ENCODE assay signal across 8 cellular contexts in genomic region chr9:122904466-122904822, GRCh38. TPM values are rescaled to one million over a fixed set of nuclear protein-coding genes. Genes with fewer than 3 reads are reported as not detected.
DNase-seq lines count a peak whose midpoint lies in the region; ATAC-seq and TF ChIP-seq lines count a peak whose summit lies in the region.

No MANE protein-coding gene starts in this region.

- H2AFZ ChIP-seq in hepatocyte, result peak overlapping the region; percentile 58

- H3K79me2 ChIP-seq in hepatocyte, result peaks cover 59% of the 10 kb centered on the region

- H3K27me3 ChIP-seq in AG04450 (ENCODE audit: control insufficient read depth, insufficient read depth, low read length), result no peaks in the 10 kb centered on the region
- H3K27me3 ChIP-seq in adrenal gland, result no peaks in the 10 kb centered on the region
- no peaks in the 10 kb centered on the region for H3K27me3 ChIP-seq in hepatocyte

- CTCF ChIA-PET in AG04450 (lab: Charles Lee), result interaction anchor here (3.6 kb wide), 1 partner anchor 87 kb away, joined by 16 read pairs; no protein-coding TSS in a partner anchor

- no peaks in the 10 kb centered on the region for H3K9me2 ChIP-seq in hepatocyte (replicated peaks; ENCODE audit: insufficient read depth)

- H3K9me3 ChIP-seq in AG04450 (ENCODE audit: control insufficient read depth, insufficient read depth, low read length) (no peaks in the 10 kb centered on the region), adrenal gland (replicated peaks in 1 of 3) (no peaks in the 10 kb centered on the region), hepatocyte (ENCODE audit: low read depth) (no peaks in the 10 kb centered on the region)

- H3K4me1 ChIP-seq in adrenal gland (replicated peaks in 1 of 2), result peaks cover 8 to 41% of the 10 kb centered on the region in 2 donors
- H3K4me1 ChIP-seq in hepatocyte (ENCODE audit: insufficient read depth), result peaks cover 11% of the 10 kb centered on the region

- peak overlapping the region; percentile 90 for H3K4me2 ChIP-seq in hepatocyte

- peak overlapping the region; percentile 82 for H3K4me3 ChIP-seq in AG04450 (ENCODE audit: low read depth, low read length)
- peak overlapping the region; percentile 73 to 89 (median 80) for H3K4me3 ChIP-seq in adrenal gland
- H3K4me3 ChIP-seq in hepatocyte, result peak overlapping the region; percentile 60
- peak overlapping the region; percentile 92 for H3K4me3 ChIP-seq in retinal pigment epithelial cell (ENCODE audit: low read length)

- TF ChIP-seq CTCF in AG04450 (IDR thresholded peaks at IDR 0.05; ENCODE audit: low read depth, low read length) (no peak), GM13976 (IDR thresholded peaks at IDR 0.05; ENCODE audit: borderline replicate concordance, control extremely low read depth, extremely low read depth, insufficient read depth, missing control alignments) (no peak), adrenal gland (IDR thresholded peaks at IDR 0.05) (no peak), hepatocyte (IDR thresholded peaks at IDR 0.05; ENCODE audit: poor library complexity) (no peak), retinal pigment epithelial cell (conservative IDR thresholded peaks at IDR 0.05; ENCODE audit: low read depth, low read length) (no peak)

- H3K36me3 ChIP-seq in adrenal gland (replicated peaks in 1 of 2) (no peaks in the 10 kb centered on the region), hepatocyte (replicated peaks; ENCODE audit: insufficient read depth, low read depth) (no peaks in the 10 kb centered on the region)

- WGBS in adrenal gland, 4 donors, result 0 to 2% (median 0%) methylated on average over 4 to 8 of the region's 8 CpGs
- WGBS in hepatocyte (ENCODE audit: low lambda C conversion rate, missing lambda C conversion rate), result under 1% methylated on average over 8 of the region's 8 CpGs

- no peak for TF ChIP-seq POLR2A in adrenal gland (IDR thresholded peaks at IDR 0.05)

- DNase-seq in AG04450 (ENCODE audit: low read depth, low spot score) (no peak), GM13976 (ENCODE audit: low spot score) (peak; percentile 32), NCI-H510A treated with DMSO at 0.1 percent for 48 hours (lab: John Stamatoyannopoulos, UW) (peak; percentile 23), adrenal gland (peak in 5 of 7 donors; percentile 37 to 62 (median 46)), hepatocyte (ENCODE audit: low spot score) (peak; percentile 52), retinal pigment epithelial cell (ENCODE audit: low read depth) (peak; percentile 6), SKM-1 (lab: John Stamatoyannopoulos, UW; ENCODE audit: unreplicated experiment) (no peak)

- ATAC-seq in HG02938 (IDR thresholded peaks at IDR 0.05; ENCODE audit: unreplicated experiment), result peak; percentile 8

- POLR2A ChIA-PET in AG04450 (lab: Yijun Ruan, JAX), result interaction anchor here (0.7 to 3.0 kb wide), 6 partner anchors 9 to 87 kb away, joined by 4 to 14 read pairs (median 4); partner anchors contain the start of genes RABGAP1 and ZBTB6

- H4K20me1 ChIP-seq in hepatocyte (ENCODE audit: insufficient read depth, poor library complexity, severe bottlenecking), result peaks cover 17% of the 10 kb centered on the region

- intact Hi-C loops in adrenal gland (cut with DNase I), result no loop called here

- peak overlapping the region; percentile 69 for H3K27ac ChIP-seq in AG04450 (ENCODE audit: low read depth, low read length)
- H3K27ac ChIP-seq in adrenal gland, result peak overlapping the region; percentile 65 to 95 (median 94)
- peak overlapping the region; percentile 95 for H3K27ac ChIP-seq in hepatocyte

- in situ Hi-C loops in GM13976 (cut with MboI; ENCODE audit: low sequenced_read_pairs, unreplicated experiment), result no loop called here

RNA-seq across cellular contexts. Expression of gene RC3H2, which starts 0.7 kb away (rescaled TPM):
- polyA plus RNA-seq in AG04450 (2011; rRNA removed) (41.5 and 47.2 TPM in 2 replicates), adrenal gland (10 to 100 TPM in 1 of 3 donors, 1 to 10 TPM in 2; 8.0 to 16.3 (median 9.3) TPM), hepatocyte (17.8 and 22.3 TPM in 2 replicates)
- polyA minus RNA-seq in AG04450 (2011; rRNA and poly(A)+ RNA removed), result 89.4 and 104 TPM in 2 replicates
- total RNA-seq in adrenal gland (10 to 100 TPM; 22.6 to 37.4 (median 32.6) TPM), hepatocyte (42.7 and 43.7 TPM in 2 replicates)

RNA-seq across cellular contexts. Expression of gene ZBTB6, which starts 8.7 kb away (rescaled TPM):
- polyA plus RNA-seq in AG04450 (2011; rRNA removed), result 5.9 and 8.3 TPM in 2 replicates
- polyA minus RNA-seq in AG04450 (2011; rRNA and poly(A)+ RNA removed), result 5.4 and 11.5 TPM in 2 replicates
- total RNA-seq in adrenal gland, result 10 to 100 TPM in 3 of 8 donors, 1 to 10 TPM in 5; 5.2 to 11.6 (median 7.8) TPM
- polyA plus RNA-seq in adrenal gland, result 10 to 100 TPM in 1 of 3 donors, 1 to 10 TPM in 2; 1.8 to 10.9 (median 2.0) TPM
- 12.0 and 13.8 TPM in 2 replicates for total RNA-seq in hepatocyte
- polyA plus RNA-seq in hepatocyte, result 1.9 and 2.4 TPM in 2 replicates

RNA-seq across cellular contexts. Expression of gene ZBTB26, which starts 26.9 kb away (rescaled TPM):
- polyA plus RNA-seq in AG04450 (2011; rRNA removed) (8.2 and 9.6 TPM in 2 replicates), adrenal gland (1 to 10 TPM; 1.6 to 5.2 (median 1.7) TPM), hepatocyte (2.6 and 2.9 TPM in 2 replicates)
- polyA minus RNA-seq in AG04450 (2011; rRNA and poly(A)+ RNA removed), result 5.0 and 8.3 TPM in 2 replicates
- total RNA-seq in adrenal gland (1 to 10 TPM; 2.1 to 7.4 (median 4.4) TPM), hepatocyte (6.4 and 7.7 TPM in 2 replicates)

RNA-seq across cellular contexts. Expression of gene RABGAP1, which starts 36.4 kb away (rescaled TPM):
- polyA plus RNA-seq in AG04450 (2011; rRNA removed), result 56.4 and 69.4 TPM in 2 replicates
- 82.3 and 95.9 TPM in 2 replicates for polyA minus RNA-seq in AG04450 (2011; rRNA and poly(A)+ RNA removed)
- 10 to 100 TPM; 17.1 to 62.3 (median 36.0) TPM for total RNA-seq in adrenal gland
- polyA plus RNA-seq in adrenal gland, result 10 to 100 TPM in 2 of 3 donors, 1 to 10 TPM in 1; 8.5 to 29.5 (median 11.9) TPM
- total RNA-seq in hepatocyte, result 47.4 and 58.4 TPM in 2 replicates
- 23.7 and 26.8 TPM in 2 replicates for polyA plus RNA-seq in hepatocyte

Comparison
In these comparisons a context has a peak if more than half of its experiments do, and no peak if none do; other contexts are left out.
1. DNase-seq: peak in GM13976 (single experiment), NCI-H510A treated with DMSO at 0.1 percent for 48 hours (single experiment), adrenal gland (5 of 7), hepatocyte (single experiment) and retinal pigment epithelial cell (single experiment); none in AG04450 (single experiment) and SKM-1 (single experiment).
2. Peak in every context shown above with its lines, with median percentiles within 50 percentile points of each other: H3K27ac ChIP-seq and H3K4me3 ChIP-seq.